ENCODE assay signal across 1 cellular context in the genomic region with DNA sequence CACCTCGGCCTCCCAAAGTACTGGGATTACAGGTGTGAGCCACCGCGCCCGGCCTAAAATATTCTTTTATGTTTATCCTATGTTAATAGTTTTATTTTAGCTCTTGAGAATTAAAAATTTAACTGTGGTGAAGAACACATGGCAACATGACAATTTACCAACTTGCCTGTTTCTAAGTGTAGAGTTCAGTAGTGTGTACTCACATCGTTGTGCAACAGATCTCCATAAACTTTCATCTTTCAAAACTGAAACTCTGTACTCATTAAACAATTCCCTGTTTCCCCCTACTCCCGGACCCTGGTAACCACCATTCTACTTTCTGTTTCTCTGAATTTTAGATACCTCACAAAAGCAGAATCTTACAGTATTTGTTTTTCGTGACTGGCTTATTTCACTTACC.
A peak's percentile ranks its signal among the peaks of the same experiment; 100 is the strongest.
TF ChIP-seq lines count a peak whose summit lies in the region.

No MANE protein-coding gene starts in this region.

TF ChIP-seq in liver, 16 proteins besides CTCF, POLR2A, EP300 and RAD21:
- peak; percentile 43 to 46 for TF ChIP-seq HNF4A (conservative IDR thresholded peaks at IDR 0.05)
- no peak for TF ChIP-seq YY1 (IDR thresholded peaks at IDR 0.05)
- TF ChIP-seq NR2F2 (IDR thresholded peaks at IDR 0.05): no peak
- no peak for TF ChIP-seq RXRA (IDR thresholded peaks at IDR 0.05)
- TF ChIP-seq, protein P1, sequence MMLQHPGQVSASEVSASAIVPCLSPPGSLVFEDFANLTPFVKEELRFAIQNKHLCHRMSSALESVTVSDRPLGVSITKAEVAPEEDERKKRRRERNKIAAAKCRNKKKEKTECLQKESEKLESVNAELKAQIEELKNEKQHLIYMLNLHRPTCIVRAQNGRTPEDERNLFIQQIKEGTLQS (IDR thresholded peaks at IDR 0.05): no peak
- no peak for TF ChIP-seq HNF4G (IDR thresholded peaks at IDR 0.05)
